Comparison of ENCODE assay signal across 14 cellular contexts in genomic region chr4:140005699-140006098, GRCh38.
DNase-seq lines count a peak whose midpoint lies in the region; ATAC-seq and TF ChIP-seq lines count a peak whose summit lies in the region.
"Had no signal": no experiment of that assay in that cellular context is flagged by ENCODE, and none has a peak within 500 bp of the region (broad histone marks: within the 10 kb centered on the region; RNA-seq: fewer than 3 reads in every experiment).

No MANE protein-coding gene starts in this region.

- no peak overlapping the region for H4K8ac ChIP-seq in H9 (replicated peaks; ENCODE audit: insufficient read length, low read depth, low read length)

- no peak overlapping the region for H3K4me2 ChIP-seq in H9 (ENCODE audit: insufficient read depth, insufficient read length, low read length)

- H3K9me3 Mint-ChIP-seq in H9: no peaks in the 10 kb centered on the region
- H3K9me3 Mint-ChIP-seq: CD14-positive monocyte, naive B cell had no signal

- H2BK120ac ChIP-seq in H9 (ENCODE audit: low read depth, low read length, poor library complexity, severe bottlenecking): no peak overlapping the region

- no peak overlapping the region for H2BK15ac ChIP-seq in H9 (ENCODE audit: low read depth, low read length)

- no peak overlapping the region for H2AFZ ChIP-seq in H9 (ENCODE audit: low read length)

- H2BK20ac ChIP-seq in H9 (ENCODE audit: low read depth, low read length, poor library complexity, severe bottlenecking): no peak overlapping the region

- ATAC-seq in GM18858 (IDR thresholded peaks at IDR 0.05; ENCODE audit: unreplicated experiment): no peak

- H3K27ac ChIP-seq in left ventricle myocardium inferior (replicated peaks) (no peak overlapping the region), H9 (ENCODE audit: insufficient read length, low read depth, low read length) (no peak overlapping the region)
- H3K27ac ChIP-seq: tibial artery had no signal

- DNase-seq in DMS79 (lab: John Stamatoyannopoulos, UW) (peak; percentile 47), NCI-H1436 treated with DMSO at 0.1 percent for 48 hours (lab: John Stamatoyannopoulos, UW) (peak; percentile 77), NCI-H526 (lab: John Stamatoyannopoulos, UW) (peak; percentile 17 to 42), iPS-NIHi11 (ENCODE audit: low spot score) (peak; percentile 23), left ventricle myocardium inferior (no peak), H9 (no peak), NCI-H774 (lab: John Stamatoyannopoulos, UW) (no peak)
- DNase-seq: activated effector memory CD4-positive, alpha-beta T cell treated with anti-CD3 and anti-CD28 coated beads, Interleukin-2, amount 50 U/mL, for 16 hours; anterior cingulate cortex; GDM1; naive B cell; tibial artery had no signal

- H3K36me3 Mint-ChIP-seq in H9 (ENCODE audit: insufficient read depth in 1 of 3, low read depth in 3 of 3): no peaks in the 10 kb centered on the region
- H3K36me3 Mint-ChIP-seq: naive B cell had no signal

- TF ChIP-seq CTCF in left ventricle myocardium inferior (IDR thresholded peaks at IDR 0.05; ENCODE audit: borderline replicate concordance): no peak
- TF ChIP-seq CTCF in H9 (conservative IDR thresholded peaks at IDR 0.05): no peak

- H3K4me1 ChIP-seq in left ventricle myocardium inferior (peaks cover 22% of the 10 kb centered on the region), H9 (ENCODE audit: insufficient read depth, low read length) (0 out of 2 replicates have a peak, but pooled peaks cover 2% of the 10 kb centered on the region)

- H3K4me1 Mint-ChIP-seq in H9: peaks cover 26 to 35% of the 10 kb centered on the region in 2 experiments
- H3K4me1 Mint-ChIP-seq: naive B cell had no signal

- H3K79me1 ChIP-seq in H9 (ENCODE audit: insufficient read depth, low read depth, low read length, poor library complexity, severe bottlenecking): no peaks in the 10 kb centered on the region

- no peaks in the 10 kb centered on the region for H3K36me3 ChIP-seq in left ventricle myocardium inferior
- H3K36me3 ChIP-seq: tibial artery had no signal

- no peak overlapping the region for H3K14ac ChIP-seq in H9 (ENCODE audit: insufficient read depth, low read length)

- no peak overlapping the region for H3K27ac Mint-ChIP-seq in H9
- H3K27ac Mint-ChIP-seq: CD14-positive monocyte had no signal

- H3K23ac ChIP-seq in H9 (ENCODE audit: insufficient read length, low read depth, low read length): no peak overlapping the region

- no peak overlapping the region for H3K4ac ChIP-seq in H9 (ENCODE audit: low read depth, low read length)

- H2AK5ac ChIP-seq in H9 (ENCODE audit: insufficient read length, low read length): no peak overlapping the region

- peaks cover 4% of the 10 kb centered on the region for H3K23me2 ChIP-seq in H9 (ENCODE audit: insufficient read length, low read depth, low read length, poor library complexity, severe bottlenecking)

- no peaks in the 10 kb centered on the region for H3K79me2 ChIP-seq in H9 (ENCODE audit: insufficient read depth, low read length)

- intact Hi-C loops in left ventricle myocardium inferior (cut with micrococcal nuclease): no loop called here

- no peaks in the 10 kb centered on the region for H3K27me3 ChIP-seq in left ventricle myocardium inferior (ENCODE audit: low read depth)
- no peaks in the 10 kb centered on the region for H3K27me3 ChIP-seq in H9 (ENCODE audit: insufficient read depth, low read length)
- H3K27me3 ChIP-seq: tibial artery had no signal

- H3K4me3 Mint-ChIP-seq in H9: no peak overlapping the region
- H3K4me3 Mint-ChIP-seq: CD14-positive monocyte, naive B cell had no signal

- no peak overlapping the region for H2BK5ac ChIP-seq in H9 (ENCODE audit: insufficient read length, low read length)

- no peak overlapping the region for H4K5ac ChIP-seq in H9 (ENCODE audit: insufficient read length, low read depth, low read length)

- H3K56ac ChIP-seq in H9 (ENCODE audit: insufficient read length, low read depth, low read length): no peak overlapping the region

- no peak overlapping the region for H3K4me3 ChIP-seq in left ventricle myocardium inferior
- H3K4me3 ChIP-seq: tibial artery had no signal

- no peaks in the 10 kb centered on the region for H4K20me1 ChIP-seq in H9 (ENCODE audit: control insufficient read depth, insufficient read depth, insufficient read length)

- H3K27me3 Mint-ChIP-seq in H9 (ENCODE audit: low read depth): peaks cover 14% of the 10 kb centered on the region

- H3K18ac ChIP-seq in H9 (ENCODE audit: insufficient read length, low read depth, low read length): no peak overlapping the region

- no peak overlapping the region for H4K91ac ChIP-seq in H9 (ENCODE audit: insufficient read length, low read depth, low read length)

- no peak overlapping the region for H3T11ph ChIP-seq in H9 (ENCODE audit: low read length)

- no peak overlapping the region for H3K9ac ChIP-seq in H9 (ENCODE audit: extremely low read depth, insufficient read length, low read length)

- no peak overlapping the region for H2BK12ac ChIP-seq in H9 (ENCODE audit: insufficient read length, low read depth, low read length)

- H3K9me3 ChIP-seq in left ventricle myocardium inferior (replicated peaks) (no peaks in the 10 kb centered on the region), H9 (ENCODE audit: control insufficient read depth, low read depth, low read length) (no peaks in the 10 kb centered on the region)
- H3K9me3 ChIP-seq: tibial artery had no signal

- WGBS in H9 (ENCODE audit: extremely low coverage, insufficient read length, low lambda C conversion rate): no CpG with 5 or more reads among the region's 4 CpGs

Comparison
In these comparisons a context has a peak if more than half of its experiments do, and no peak if none do; other contexts are left out.
1. DNase-seq: peak in DMS79 (single experiment), NCI-H1436 treated with DMSO at 0.1 percent for 48 hours (single experiment), NCI-H526 (2 of 2) and iPS-NIHi11 (single experiment); none in left ventricle myocardium inferior (single experiment), H9 (single experiment) and NCI-H774 (single experiment).